ENCODE assay signal across 29 cellular contexts in the genomic region with DNA sequence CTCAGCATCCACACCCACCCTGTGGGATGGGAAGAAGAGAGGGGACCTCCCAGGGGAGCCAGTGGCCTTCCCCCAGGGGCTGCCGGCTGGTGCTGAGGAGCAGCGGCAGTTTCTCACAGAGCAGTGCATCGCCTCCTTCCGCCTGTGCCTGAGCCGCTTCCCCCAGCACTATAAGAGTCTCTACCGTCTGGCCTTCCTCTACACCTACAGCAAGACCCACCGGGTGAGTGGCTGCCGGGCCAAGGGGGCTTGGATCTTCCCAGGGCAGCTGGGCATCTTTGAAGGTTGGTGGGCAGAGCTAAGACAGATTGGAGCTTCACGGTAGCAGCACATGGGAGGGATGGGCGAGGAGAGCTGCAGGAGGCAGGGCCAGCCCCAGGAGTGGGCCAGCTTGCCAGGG.
"Had no signal": no experiment of that assay in that cellular context is flagged by ENCODE, and none has a peak within 500 bp of the region (broad histone marks: within the 10 kb centered on the region; RNA-seq: fewer than 3 reads in every experiment).

No MANE protein-coding gene starts in this region.

- H3K36me3 ChIP-seq: ovary had no signal

- H3K4me3 ChIP-seq: esophagus muscularis mucosa, heart right ventricle, mucosa of descending colon, ovary, smooth muscle cell, thoracic aorta had no signal

- H3K4me2 ChIP-seq: smooth muscle cell had no signal

- H3K27ac Mint-ChIP-seq: activated CD4-positive, alpha-beta memory T cell treated with anti-CD3 and anti-CD28 coated beads for 36 hours; activated CD4-positive, alpha-beta T cell treated with anti-CD3 and anti-CD28 coated beads, Interleukin-2, amount 10 ng/mL, durations not matched to agents 24 days and 14 days; activated naive CD8-positive, alpha-beta T cell; activated T-cell treated with anti-CD3 and anti-CD28 coated beads, Interleukin-2, amount 50 U/mL, for 24 hours; dendritic cell treated with granulocyte-macrophage colony-stimulating factor and Interleukin-4, amounts not matched to agents 40 ng/mL and 50 ng/mL, for 4 days; natural killer cell treated with Interleukin-12 subunit alpha and Interleukin-12 subunit beta and Interleukin-15 and Interleukin-18, amount 100 ng/mL, for 72 hours; progenitor cell of endocrine pancreas; T-helper 17 cell had no signal

- H3K27me3 ChIP-seq: brain microvascular endothelial cell, esophagus muscularis mucosa, heart right ventricle, neutrophil, ovary had no signal

- H3K36me3 Mint-ChIP-seq: natural killer cell treated with Interleukin-12 subunit alpha and Interleukin-12 subunit beta and Interleukin-15 and Interleukin-18, amount 100 ng/mL, for 72 hours had no signal

- ATAC-seq: mucosa of descending colon; natural killer cell treated with Interleukin-12 subunit alpha and Interleukin-12 subunit beta and Interleukin-15 and Interleukin-18, amount 100 ng/mL, for 72 hours; stimulated activated naive CD8-positive, alpha-beta T cell treated with anti-CD3 and anti-CD28 coated beads, Interleukin-15, Interleukin-2, amounts not matched to agents 100 U/mL and 50 U/mL, for 24 hours; T-helper 17 cell had no signal

- H3K27ac ChIP-seq: brain microvascular endothelial cell, esophagus muscularis mucosa, neutrophil, ovary, thoracic aorta had no signal

- H3K9me3 Mint-ChIP-seq: activated CD4-positive, alpha-beta memory T cell treated with anti-CD3 and anti-CD28 coated beads for 36 hours; activated CD4-positive, alpha-beta T cell treated with anti-CD3 and anti-CD28 coated beads, Interleukin-2, amount 10 ng/mL, durations not matched to agents 24 days and 14 days; activated T-cell treated with anti-CD3 and anti-CD28 coated beads, Interleukin-2, amount 50 U/mL, for 24 hours; central memory CD8-positive, alpha-beta T cell; dendritic cell treated with granulocyte-macrophage colony-stimulating factor and Interleukin-4, amounts not matched to agents 40 ng/mL and 50 ng/mL, for 4 days; natural killer cell treated with Interleukin-12 subunit alpha and Interleukin-12 subunit beta and Interleukin-15 and Interleukin-18, amount 100 ng/mL, for 72 hours had no signal

- H3K9me3 ChIP-seq: esophagus muscularis mucosa, heart right ventricle, mucosa of descending colon, neutrophil, ovary, thoracic aorta had no signal

- DNase-seq: activated CD4-positive, alpha-beta memory T cell treated with anti-CD3 and anti-CD28 coated beads for 36 hours; activated CD4-positive, alpha-beta T cell treated with anti-CD3 and anti-CD28 coated beads, Interleukin-2, amount 10 ng/mL, durations not matched to agents 24 days and 14 days; activated CD4-positive, CD25-positive, alpha-beta regulatory T cell treated with anti-CD3 and anti-CD28 coated beads, Interleukin-2, amount 50 U/mL, for 72 hours; activated CD8-positive, alpha-beta memory T cell treated with anti-CD3 and anti-CD28 coated beads, Interleukin-2, amount 50 U/mL, for 48 hours; activated gamma-delta T cell; activated T-cell treated with anti-CD3 and anti-CD28 coated beads, Interleukin-2, amount 50 U/mL, for 24 hours; brain microvascular endothelial cell; effector CD4-positive, alpha-beta T cell; foreskin melanocyte; kidney glomerular epithelial cell; mucosa of descending colon; ovary; retina; stimulated activated CD4-positive, alpha-beta T cell treated with anti-CD3 and anti-CD28 coated beads, Interleukin-15, amount 100 ng/mL, for 24 hours; stimulated activated CD4-positive, alpha-beta T cell treated with anti-CD3 and anti-CD28 coated beads, Interleukin-2, amount 100 ng/mL, for 24 hours; stimulated activated naive CD8-positive, alpha-beta T cell treated with anti-CD3 and anti-CD28 coated beads, Interleukin-15, Interleukin-2, amounts not matched to agents 100 U/mL and 50 U/mL, for 24 hours; T-helper 17 cell; T1000; trophoblast cell had no signal
